In genomic region chr4:1279253-1279652, GRCh38 we compare ENCODE assay signal across 24 cellular contexts.
"Had no signal": no experiment of that assay in that cellular context is flagged by ENCODE, and none has a peak within 500 bp of the region (broad histone marks: within the 10 kb centered on the region; RNA-seq: fewer than 3 reads in every experiment).

No MANE protein-coding gene starts in this region.

- H3K36me3 ChIP-seq: prostate gland, right atrium auricular region, suprapubic skin, transverse colon had no signal

- DNase-seq: dorsolateral prefrontal cortex; effector CD4-positive, alpha-beta T cell; hypothalamus; immature natural killer cell; mucosa of descending colon; naive B cell; stimulated activated CD4-positive, alpha-beta T cell treated with anti-CD3 and anti-CD28 coated beads, Interleukin-12 subunit alpha, Interleukin-12 subunit beta, amount 100 ng/mL, for 4 hours; stimulated activated CD4-positive, alpha-beta T cell treated with anti-CD3 and anti-CD28 coated beads, Interleukin-1b, Interleukin-23, amount 100 ng/mL, for 48 hours; stimulated activated CD4-positive, alpha-beta T cell treated with anti-CD3 and anti-CD28 coated beads, Interleukin-4, amount 100 ng/mL, for 1 hour; stimulated activated CD8-positive, alpha-beta memory T cell treated with anti-CD3 and anti-CD28 coated beads, Interleukin-4, amount 100 ng/mL, for 48 hours; stimulated activated naive CD4-positive, alpha-beta T cell; stimulated activated naive CD8-positive, alpha-beta T cell treated with anti-CD3 and anti-CD28 coated beads, Interleukin-15, amount 100 ng/mL, for 72 hours; transverse colon had no signal

- H3K4me3 ChIP-seq: dorsolateral prefrontal cortex, lung, mucosa of descending colon, prostate gland, right atrium auricular region, smooth muscle cell, suprapubic skin, transverse colon had no signal

- ATAC-seq: left lobe of liver; mucosa of descending colon; natural killer cell treated with Interleukin-12 subunit alpha and Interleukin-12 subunit beta and Interleukin-15 and Interleukin-18, amount 100 ng/mL, for 72 hours; sciatic nerve; stimulated activated naive CD8-positive, alpha-beta T cell treated with anti-CD3 and anti-CD28 coated beads, Interleukin-15, amount 100 ng/mL, for 72 hours had no signal

- H3K27me3 ChIP-seq: dorsolateral prefrontal cortex, right atrium auricular region, suprapubic skin, transverse colon had no signal

- H3K27ac ChIP-seq: dorsolateral prefrontal cortex, prostate gland, right atrium auricular region, suprapubic skin, transverse colon had no signal

- FAIRE-seq: colon, frontal cortex, keratinocyte had no signal

- H3K9me3 ChIP-seq: mucosa of descending colon, prostate gland, right atrium auricular region, suprapubic skin, transverse colon had no signal

- H3K4me2 ChIP-seq: smooth muscle cell had no signal

- H3K4me1 ChIP-seq: prostate gland, right atrium auricular region, suprapubic skin, transverse colon had no signal
